In genomic region chr1:45775794-45776193, GRCh38 we compare ENCODE assay signal across 2 cellular contexts.
TF ChIP-seq lines count a peak whose summit lies in the region.

No MANE protein-coding gene starts in this region.

TF ChIP-seq in HepG2, 621 proteins besides CTCF, POLR2A, EP300 and RAD21:
- TF ChIP-seq JUN (CRISPR knock-in tag; IDR thresholded peaks at IDR 0.05) (no peak), TFAP4 (IDR thresholded peaks at IDR 0.05; ENCODE audit: borderline replicate concordance, low read depth) (no peak), CREB1 (IDR thresholded peaks at IDR 0.05) (0 out of 2 replicates have a peak, but pooled peaks have one; percentile 31), CREB1 (CRISPR knock-in tag; IDR thresholded peaks at IDR 0.05) (no peak), HOXA5 (CRISPR knock-in tag; IDR thresholded peaks at IDR 0.05) (no peak)

TF ChIP-seq in HEK293, 187 proteins besides CTCF, POLR2A, EP300 and RAD21 (continued from another document):
- no peak for TF ChIP-seq ZNF394 (tag by site-specific recombination; IDR thresholded peaks at IDR 0.05; ENCODE audit: borderline replicate concordance)
- no peak for TF ChIP-seq ZNF830 (tag by site-specific recombination; IDR thresholded peaks at IDR 0.05; ENCODE audit: low read depth)
- TF ChIP-seq ATF2 (tag by site-specific recombination; IDR thresholded peaks at IDR 0.05; ENCODE audit: low read depth) = peak; percentile 60; the same call in 1 of the 2 replicates
- peak; percentile 90 for TF ChIP-seq ZNF629 (tag by site-specific recombination; IDR thresholded peaks at IDR 0.05)
- peak; percentile 87 for TF ChIP-seq ZBTB21 (tag by site-specific recombination; IDR thresholded peaks at IDR 0.05)
- no peak for TF ChIP-seq KLF7 (tag by site-specific recombination; IDR thresholded peaks at IDR 0.05; ENCODE audit: borderline replicate concordance)
- no peak for TF ChIP-seq ZNF518A (tag by site-specific recombination; conservative IDR thresholded peaks at IDR 0.05; ENCODE audit: low read depth)
